ENCODE assay signal across 18 cellular contexts in the genomic region with DNA sequence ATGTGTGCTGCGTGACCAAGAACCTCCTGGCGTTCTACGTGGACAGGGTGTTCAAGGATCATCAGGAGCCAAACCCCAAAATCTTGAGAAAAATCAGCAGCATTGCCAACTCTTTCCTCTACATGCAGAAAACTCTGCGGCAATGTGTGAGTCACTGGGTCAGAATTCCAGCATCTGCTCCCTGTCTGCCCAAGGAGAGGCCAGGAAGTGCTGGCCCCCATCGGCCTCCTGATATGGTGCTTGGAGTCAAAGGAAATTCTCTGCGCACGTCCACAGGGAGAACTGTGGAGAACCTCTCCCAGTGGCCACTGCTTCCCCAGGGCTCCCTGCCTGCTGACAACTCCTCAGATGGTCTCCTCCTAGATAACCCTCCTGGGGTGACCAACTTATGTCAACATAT. TPM values are rescaled to one million over a fixed set of nuclear protein-coding genes. Genes with fewer than 3 reads are reported as not detected.
DNase-seq lines count a peak whose midpoint lies in the region; ATAC-seq, FAIRE-seq and TF ChIP-seq lines count a peak whose summit lies in the region.
"Had no signal": no experiment of that assay in that cellular context is flagged by ENCODE, and none has a peak within 500 bp of the region (broad histone marks: within the 10 kb centered on the region; RNA-seq: fewer than 3 reads in every experiment).

No MANE protein-coding gene starts in this region.

- H3K9me2 ChIP-seq in SK-N-SH = no peaks in the 10 kb centered on the region

- H3K9me3 Mint-ChIP-seq in naive thymus-derived CD4-positive, alpha-beta T cell = no peaks in the 10 kb centered on the region
- H3K9me3 Mint-ChIP-seq: activated B cell treated with CpG ODN at 0.5 μM for 24 hours had no signal

- in situ Hi-C loops in HepG2 (cut with HindIII; ENCODE audit: extremely low pct_ligation_motif_present, low pct_unique_long_range_greater_than_20kb) = no loop called here

- no peak overlapping the region for H3K4me3 Mint-ChIP-seq in naive thymus-derived CD4-positive, alpha-beta T cell
- H3K4me3 Mint-ChIP-seq: activated B cell treated with CpG ODN at 0.5 μM for 24 hours had no signal

- no peaks in the 10 kb centered on the region for H4K20me1 ChIP-seq in HepG2 (ENCODE audit: insufficient read depth, low read length)
- H4K20me1 ChIP-seq in SK-N-SH (ENCODE audit: insufficient read depth) = no peaks in the 10 kb centered on the region

- intact Hi-C loops in right lobe of liver (cut with DNase I) (no loop called here), HepG2 (cut with micrococcal nuclease; ENCODE audit: unreplicated experiment) (no loop called here)
- intact Hi-C loops in naive thymus-derived CD4-positive, alpha-beta T cell (cut with micrococcal nuclease) = no loop called here

- WGBS in right lobe of liver (ENCODE audit: insufficient coverage, low coverage, low lambda C conversion rate, missing lambda C conversion rate) = 100% methylated on average over 2 of the region's 7 CpGs
- 11% methylated on average over 6 of the region's 7 CpGs for WGBS in HepG2 (ENCODE audit: low lambda C conversion rate)
- 49% methylated on average over 7 of the region's 7 CpGs for WGBS in SK-N-SH (ENCODE audit: low lambda C conversion rate)

- TF ChIP-seq RAD21 in HepG2 (CRISPR knock-in tag; IDR thresholded peaks at IDR 0.05) (no peak), SK-N-SH (IDR thresholded peaks at IDR 0.05; ENCODE audit: low read length) (no peak)

- H3K4me1 ChIP-seq in right lobe of liver (no peaks in the 10 kb centered on the region), HepG2 (ENCODE audit: insufficient read depth, low read length) (no peaks in the 10 kb centered on the region), SK-N-SH (ENCODE audit: control insufficient read depth in 1 of 2, insufficient read depth in 2 of 2, low read depth in 1 of 2, low read length in 1 of 2) (peaks cover 0 to 4% of the 10 kb centered on the region in 2 experiments; a peak in 1 of 4 replicates)
- H3K4me1 ChIP-seq in naive thymus-derived CD4-positive, alpha-beta T cell (ENCODE audit: control insufficient read depth in 2 of 2, insufficient read depth in 2 of 2, low read length in 2 of 2) = no peaks in the 10 kb centered on the region

- ATAC-seq in right lobe of liver = peak; percentile 36 to 59 (median 52)
- no peak for ATAC-seq in HepG2
- ATAC-seq in HG02642 (IDR thresholded peaks at IDR 0.05; ENCODE audit: poor library complexity, unreplicated experiment) = no peak
- ATAC-seq in naive thymus-derived CD4-positive, alpha-beta T cell = no peak
- ATAC-seq: GM12878 had no signal

- H3K4me3 ChIP-seq in right lobe of liver (no peak overlapping the region), HepG2 (replicated peaks in 1 of 3; ENCODE audit: insufficient read depth in 1 of 3, low read depth in 2 of 3, low read length in 3 of 3) (no peak overlapping the region), SK-N-SH (ENCODE audit: low read depth in 2 of 2, low read length in 1 of 2) (no peak overlapping the region), fibroblast of villous mesenchyme (ENCODE audit: low read depth, low read length) (no peak overlapping the region)
- H3K4me3 ChIP-seq in naive thymus-derived CD4-positive, alpha-beta T cell (ENCODE audit: low read length) = no peak overlapping the region
- H3K4me3 ChIP-seq: GM12878 had no signal

- CTCF ChIA-PET in HepG2 (lab: Yijun Ruan, JAX; ENCODE audit: low intra/inter-chr PET ratio, low total read pairs) (no interaction called here), SK-N-SH (lab: Yijun Ruan, JAX) (no interaction called here)
- CTCF ChIA-PET in naive thymus-derived CD4-positive, alpha-beta T cell (lab: Charles Lee) = interaction anchor here (1.0 kb wide), 1 partner anchor 11 kb away, joined by 3 read pairs; no protein-coding TSS in a partner anchor

- FAIRE-seq in HepG2 (lab: Jason Lieb, UNC) (no peak), GM12891 (lab: Jason Lieb, UNC) (no peak)
- FAIRE-seq: A204.1, GM12878 had no signal

- TF ChIP-seq POLR2A in right lobe of liver (IDR thresholded peaks at IDR 0.05) (no peak), HepG2 (IDR thresholded peaks at IDR 0.05; ENCODE audit: insufficient read depth in 1 of 2, low read depth in 2 of 2, low read length in 2 of 2) (no peak), GM12891 (IDR thresholded peaks at IDR 0.05; ENCODE audit: low read depth, low read length) (no peak)

- H3K79me2 ChIP-seq in HepG2 (ENCODE audit: insufficient read depth, low read length) (no peaks in the 10 kb centered on the region), SK-N-SH (ENCODE audit: insufficient read depth) (no peaks in the 10 kb centered on the region)

- no peaks in the 10 kb centered on the region for H3K36me3 ChIP-seq in right lobe of liver
- no peaks in the 10 kb centered on the region for H3K36me3 ChIP-seq in HepG2 (replicated peaks in 1 of 2; ENCODE audit: control insufficient read depth in 1 of 2, insufficient read depth in 2 of 2, low read length in 2 of 2)
- H3K36me3 ChIP-seq in SK-N-SH (replicated peaks in 1 of 2; ENCODE audit: control insufficient read depth in 1 of 2, insufficient read depth in 2 of 2, low read length in 1 of 2) = no peaks in the 10 kb centered on the region
- no peaks in the 10 kb centered on the region for H3K36me3 ChIP-seq in naive thymus-derived CD4-positive, alpha-beta T cell (ENCODE audit: control insufficient read depth in 2 of 3, insufficient read depth in 3 of 3, low read length in 3 of 3)

- H3F3A ChIP-seq in SK-N-SH (replicated peaks; ENCODE audit: insufficient read depth) = no peaks in the 10 kb centered on the region

- no peak overlapping the region for H3K27ac Mint-ChIP-seq in naive thymus-derived CD4-positive, alpha-beta T cell
- H3K27ac Mint-ChIP-seq: activated B cell treated with CpG ODN at 0.5 μM for 24 hours had no signal

- no peaks in the 10 kb centered on the region for H3K27me3 ChIP-seq in right lobe of liver
- peaks cover 0 to 31% of the 10 kb centered on the region in 2 experiments; a peak in 3 of 5 replicates for H3K27me3 ChIP-seq in HepG2 (ENCODE audit: control insufficient read depth in 1 of 2, insufficient read depth in 2 of 2, low read length in 2 of 2)
- no peaks in the 10 kb centered on the region for H3K27me3 ChIP-seq in SK-N-SH (ENCODE audit: insufficient read depth)
- no peaks in the 10 kb centered on the region for H3K27me3 ChIP-seq in naive thymus-derived CD4-positive, alpha-beta T cell (ENCODE audit: control insufficient read depth in 2 of 2, insufficient read depth in 2 of 2, low read length in 2 of 2)

- H3K9me3 ChIP-seq in right lobe of liver = no peaks in the 10 kb centered on the region
- H3K9me3 ChIP-seq in HepG2 (ENCODE audit: low read length) = no peaks in the 10 kb centered on the region
- H3K9me3 ChIP-seq in SK-N-SH = no peaks in the 10 kb centered on the region
- H3K9me3 ChIP-seq in naive thymus-derived CD4-positive, alpha-beta T cell (ENCODE audit: control insufficient read depth in 2 of 3, low read length in 3 of 3) = no peaks in the 10 kb centered on the region

- H3K9ac ChIP-seq in HepG2 (ENCODE audit: insufficient read depth, low read depth, low read length) = no peak overlapping the region
- no peak overlapping the region for H3K9ac ChIP-seq in SK-N-SH

- POLR2A ChIA-PET in HepG2 (lab: Yijun Ruan, JAX) = no interaction called here
- POLR2A ChIA-PET in SK-N-SH (lab: Yijun Ruan, JAX) = no interaction called here
- POLR2A ChIA-PET in naive thymus-derived CD4-positive, alpha-beta T cell (lab: Charles Lee) = no interaction called here

- H3K27me3 Mint-ChIP-seq in naive thymus-derived CD4-positive, alpha-beta T cell = peaks cover 0 to 51% (median 6%) of the 10 kb centered on the region in 5 donors
- H3K27me3 Mint-ChIP-seq: activated B cell treated with CpG ODN at 0.5 μM for 24 hours had no signal

- peaks cover 0 to 4% (median 2%) of the 10 kb centered on the region in 7 donors for H3K4me1 Mint-ChIP-seq in naive thymus-derived CD4-positive, alpha-beta T cell

- H2AFZ ChIP-seq in HepG2 (ENCODE audit: low read length) (no peak overlapping the region), SK-N-SH (ENCODE audit: low read depth) (peak overlapping the region; percentile 73; the same call in 1 of the 2 replicates)

- TF ChIP-seq CTCF in right lobe of liver (IDR thresholded peaks at IDR 0.05) = no peak
- TF ChIP-seq CTCF in HepG2 (CRISPR knock-in tag; IDR thresholded peaks at IDR 0.05) = no peak
- TF ChIP-seq CTCF in SK-N-SH (IDR thresholded peaks at IDR 0.05) = no peak
- no peak for TF ChIP-seq CTCF in fibroblast of villous mesenchyme (IDR thresholded peaks at IDR 0.05; ENCODE audit: insufficient read depth, low read depth, low read length)

- H3K27ac ChIP-seq in right lobe of liver (no peak overlapping the region), HepG2 (ENCODE audit: extremely low read length, insufficient read depth, low read length) (no peak overlapping the region), SK-N-SH (ENCODE audit: low read depth in 2 of 2, low read length in 1 of 2) (no peak overlapping the region)
- no peak overlapping the region for H3K27ac ChIP-seq in naive thymus-derived CD4-positive, alpha-beta T cell (ENCODE audit: low read depth, low read length)

- no peak overlapping the region for H3K4me2 ChIP-seq in HepG2 (ENCODE audit: low read depth, low read length)
- H3K4me2 ChIP-seq in SK-N-SH = peak overlapping the region; percentile 32

- BruUV-seq in HepG2 (replicated peaks; lab: Mats Ljungman, UMichigan) = no TSS peak

- DNase-seq in right lobe of liver (peak in 1 of 3 donors; percentile 23), HepG2 (ENCODE audit: low spot score) (no peak), SK-N-SH (no peak), fibroblast of villous mesenchyme (ENCODE audit: low read depth) (peak; percentile 82), occipital lobe (lab: John Stamatoyannopoulos, UW) (no peak), GM12891 (ENCODE audit: insufficient read length, low spot score) (no peak)
- DNase-seq in naive thymus-derived CD4-positive, alpha-beta T cell = no peak
- DNase-seq: activated B cell treated with CpG ODN at 0.5 μM for 24 hours; activated CD8-positive, alpha-beta memory T cell treated with anti-CD3 and anti-CD28 coated beads, Interleukin-2, amount 50 U/mL, for 4 hours; activated naive CD4-positive, alpha-beta T cell treated with anti-CD3 and anti-CD28 coated beads, Interleukin-2, amount 50 U/mL, for 16 hours; DMS153; erythroblast had no signal

- H3K36me3 Mint-ChIP-seq in naive thymus-derived CD4-positive, alpha-beta T cell = no peaks in the 10 kb centered on the region

- TF ChIP-seq EP300 in HepG2 (IDR thresholded peaks at IDR 0.05; ENCODE audit: low read depth in 2 of 2, low read length in 2 of 2) = no peak
- no peak for TF ChIP-seq EP300 in HepG2 (CRISPR knock-in tag; IDR thresholded peaks at IDR 0.05; ENCODE audit: borderline replicate concordance)
- no peak for TF ChIP-seq EP300 in SK-N-SH (IDR thresholded peaks at IDR 0.05; ENCODE audit: borderline replicate concordance in 1 of 2, low read depth in 1 of 2, low read length in 1 of 2)

RNA-seq across cellular contexts. Expression of gene IL20, which starts 25.6 kb away (rescaled TPM):
- total RNA-seq in right lobe of liver = not detected
- total RNA-seq in HepG2 (2016; rRNA removed; fragmentation: Illumina TruSeq; extraction: Trizol) = not detected in 2 replicates
- total RNA-seq in HepG2 (2016; cell fraction: cytosol; rRNA removed; fragmentation: Illumina TruSeq; extraction: Trizol; ENCODE audit: low read depth) = not detected in 2 replicates
- not detected in 2 replicates for total RNA-seq in HepG2 (2016; cell fraction: insoluble cytoplasmic fraction; rRNA removed; fragmentation: Illumina TruSeq; extraction: Trizol)
- total RNA-seq in HepG2 (2016; cell fraction: membrane; rRNA removed; fragmentation: Illumina TruSeq; extraction: Trizol) = not detected in 2 replicates
- not detected in 2 replicates for total RNA-seq in HepG2 (2016; cell fraction: nucleus; rRNA removed; fragmentation: Illumina TruSeq; extraction: Trizol)
- 0.05 TPM in 1 of 2 replicates, not detected in the other for polyA plus RNA-seq in HepG2 (2011; rRNA removed)
- polyA plus RNA-seq in HepG2 (2011; cell fraction: cytosol; rRNA removed) = not detected in 2 replicates
- not detected in 2 replicates for polyA plus RNA-seq in HepG2 (2011; cell fraction: nucleus; rRNA removed)
- polyA plus RNA-seq in HepG2 (2012) = not detected in 2 replicates
- not detected in 2 replicates for polyA plus RNA-seq in HepG2 (2016; cell fraction: cytosol; fragmentation: Illumina TruSeq; extraction: Trizol; ENCODE audit: low read depth)
- polyA plus RNA-seq in HepG2 (2016; cell fraction: insoluble cytoplasmic fraction; fragmentation: Illumina TruSeq; extraction: Trizol; ENCODE audit: low read depth) = not detected in 2 replicates
- polyA plus RNA-seq in HepG2 (2016; cell fraction: membrane; fragmentation: Illumina TruSeq; extraction: Trizol; ENCODE audit: low read depth) = not detected in 2 replicates
- polyA plus RNA-seq in HepG2 (2016; cell fraction: nucleus; fragmentation: Illumina TruSeq; extraction: Trizol; ENCODE audit: insufficient read depth, low read depth) = not detected in 2 replicates
- not detected in 2 replicates for polyA minus RNA-seq in HepG2 (2011; rRNA and poly(A)+ RNA removed; ENCODE audit: low replicate concordance)
- polyA minus RNA-seq in HepG2 (2011; cell fraction: cytosol; rRNA and poly(A)+ RNA removed) = not detected in 2 replicates
- polyA minus RNA-seq in HepG2 (2011; cell fraction: nucleus; rRNA and poly(A)+ RNA removed) = not detected in 2 replicates
- polyA plus RNA-seq in SK-N-SH (2012; rRNA removed) = not detected in 2 replicates
- polyA plus RNA-seq in SK-N-SH (2012; cell fraction: cytosol; rRNA removed) = not detected in 2 replicates
- not detected in 2 replicates for polyA plus RNA-seq in SK-N-SH (2012; cell fraction: nucleus; rRNA removed)
- total RNA-seq in fibroblast of villous mesenchyme = 0.32 and 0.86 TPM in 2 replicates
- 0.47 TPM for total RNA-seq in occipital lobe
- not detected for polyA plus RNA-seq in GM12891 (2012; ENCODE audit: low read depth, missing spikeins)
- total RNA-seq in naive thymus-derived CD4-positive, alpha-beta T cell = not detected
- polyA plus RNA-seq in naive thymus-derived CD4-positive, alpha-beta T cell = not detected
- total RNA-seq: activated B cell treated with CpG ODN at 0.5 μM for 24 hours, cerebellum, mesenteric fat pad, temporal lobe had no signal

RNA-seq across cellular contexts. Expression of gene IL24, which starts 57.4 kb away (rescaled TPM):
- total RNA-seq in right lobe of liver = not detected
- total RNA-seq in HepG2 (2016; rRNA removed; fragmentation: Illumina TruSeq; extraction: Trizol) = not detected in 2 replicates
- total RNA-seq in HepG2 (2016; cell fraction: cytosol; rRNA removed; fragmentation: Illumina TruSeq; extraction: Trizol; ENCODE audit: low read depth) = not detected in 2 replicates
- not detected in 2 replicates for total RNA-seq in HepG2 (2016; cell fraction: insoluble cytoplasmic fraction; rRNA removed; fragmentation: Illumina TruSeq; extraction: Trizol)
- total RNA-seq in HepG2 (2016; cell fraction: membrane; rRNA removed; fragmentation: Illumina TruSeq; extraction: Trizol) = not detected in 2 replicates
- not detected in 2 replicates for total RNA-seq in HepG2 (2016; cell fraction: nucleus; rRNA removed; fragmentation: Illumina TruSeq; extraction: Trizol)
- not detected in 2 replicates for polyA plus RNA-seq in HepG2 (2011; rRNA removed)
- polyA plus RNA-seq in HepG2 (2011; cell fraction: cytosol; rRNA removed) = not detected in 2 replicates
- polyA plus RNA-seq in HepG2 (2011; cell fraction: nucleus; rRNA removed) = not detected in 2 replicates
- polyA plus RNA-seq in HepG2 (2012) = not detected in 2 replicates
- polyA plus RNA-seq in HepG2 (2016; cell fraction: cytosol; fragmentation: Illumina TruSeq; extraction: Trizol; ENCODE audit: low read depth) = not detected in 2 replicates
- polyA plus RNA-seq in HepG2 (2016; cell fraction: insoluble cytoplasmic fraction; fragmentation: Illumina TruSeq; extraction: Trizol; ENCODE audit: low read depth) = not detected in 2 replicates
- polyA plus RNA-seq in HepG2 (2016; cell fraction: membrane; fragmentation: Illumina TruSeq; extraction: Trizol; ENCODE audit: low read depth) = not detected in 2 replicates
- not detected in 2 replicates for polyA plus RNA-seq in HepG2 (2016; cell fraction: nucleus; fragmentation: Illumina TruSeq; extraction: Trizol; ENCODE audit: insufficient read depth, low read depth)
- 0.12 TPM in 1 of 2 replicates, not detected in the other for polyA minus RNA-seq in HepG2 (2011; rRNA and poly(A)+ RNA removed; ENCODE audit: low replicate concordance)
- not detected in 2 replicates for polyA minus RNA-seq in HepG2 (2011; cell fraction: cytosol; rRNA and poly(A)+ RNA removed)
- not detected in 2 replicates for polyA minus RNA-seq in HepG2 (2011; cell fraction: nucleus; rRNA and poly(A)+ RNA removed)
- polyA plus RNA-seq in SK-N-SH (2012; rRNA removed) = 0.03 TPM in 1 of 2 replicates, not detected in the other
- polyA plus RNA-seq in SK-N-SH (2012; cell fraction: cytosol; rRNA removed) = 0.03 TPM in 1 of 2 replicates, not detected in the other
- not detected in 2 replicates for polyA plus RNA-seq in SK-N-SH (2012; cell fraction: nucleus; rRNA removed)
- 0.86 and 2.6 TPM in 2 replicates for total RNA-seq in fibroblast of villous mesenchyme
- total RNA-seq in occipital lobe = not detected
- 30.3 TPM for polyA plus RNA-seq in GM12891 (2012; ENCODE audit: low read depth, missing spikeins)
- total RNA-seq in naive thymus-derived CD4-positive, alpha-beta T cell = under 1 TPM in 1 of 5 experiments, not detected in 4; 0.51 TPM
- 10 to 100 TPM; 27.9 to 28.4 TPM for polyA plus RNA-seq in naive thymus-derived CD4-positive, alpha-beta T cell
- total RNA-seq: activated B cell treated with CpG ODN at 0.5 μM for 24 hours, cerebellum, mesenteric fat pad, temporal lobe had no signal

Comparison
In these comparisons a context has a peak if more than half of its experiments do, and no peak if none do; other contexts are left out.
1. ATAC-seq: peak in right lobe of liver (4 of 4); none in HepG2 (single experiment), HG02642 (single experiment) and naive thymus-derived CD4-positive, alpha-beta T cell (single experiment).